ENCODE assay signal across 9 cellular contexts in the genomic region with DNA sequence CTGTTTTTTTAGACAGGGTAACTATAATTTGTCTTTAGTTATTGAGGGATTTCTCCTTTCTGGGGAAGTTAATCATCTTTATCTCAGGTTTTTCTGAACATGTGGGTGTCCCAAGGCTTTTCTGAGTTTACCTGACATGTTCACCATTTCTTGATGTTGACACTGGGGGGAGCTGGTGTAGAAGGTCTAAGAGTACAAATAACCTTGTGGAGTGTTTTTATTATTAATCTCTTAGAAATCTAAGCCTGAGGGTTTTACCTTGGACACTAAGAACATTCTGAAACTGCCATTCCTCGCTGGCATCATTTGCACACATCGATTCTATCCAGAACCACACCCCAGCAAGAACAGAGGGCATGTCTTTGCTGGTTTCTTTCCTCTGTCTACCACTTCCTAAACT. TPM values are rescaled to one million over a fixed set of nuclear protein-coding genes. Genes with fewer than 3 reads are reported as not detected.
DNase-seq lines count a peak whose midpoint lies in the region; ATAC-seq, FAIRE-seq and TF ChIP-seq lines count a peak whose summit lies in the region.
"Had no signal": no experiment of that assay in that cellular context is flagged by ENCODE, and none has a peak within 500 bp of the region (broad histone marks: within the 10 kb centered on the region; RNA-seq: fewer than 3 reads in every experiment).

No MANE protein-coding gene starts in this region.

- FAIRE-seq in endothelial cell of umbilical vein (lab: Jason Lieb, UNC), result peak; percentile 82
- FAIRE-seq: A204.1 had no signal

- no peak overlapping the region for H3K4me2 ChIP-seq in endothelial cell of umbilical vein (ENCODE audit: insufficient read depth, low read length)

- POLR2A ChIA-PET in endothelial cell of umbilical vein (lab: Charles Lee), result interaction anchor here (0.5 to 2.0 kb wide), 4 partner anchors 9 to 47 kb away, joined by 3 to 7 read pairs (median 4); a partner anchor contains a TSS

- H3K4me3 ChIP-seq in endothelial cell of umbilical vein (replicated peaks in 1 of 3; ENCODE audit: insufficient read depth in 1 of 3, low read depth in 1 of 3, low read length in 3 of 3), result no peak overlapping the region

- ATAC-seq in GM18498 (IDR thresholded peaks at IDR 0.05; ENCODE audit: unreplicated experiment) (no peak), GM21447 (IDR thresholded peaks at IDR 0.05; ENCODE audit: unreplicated experiment) (no peak)

- no peak overlapping the region for H3K9ac ChIP-seq in endothelial cell of umbilical vein (replicated peaks; ENCODE audit: extremely low read depth, insufficient read depth, low read length)

- peak; percentile 27 to 41 for TF ChIP-seq CTCF in endothelial cell of umbilical vein (IDR thresholded peaks at IDR 0.05; ENCODE audit: extremely low read depth in 1 of 2, insufficient read depth in 1 of 2, low read depth in 1 of 2, low read length in 2 of 2)

- no peaks in the 10 kb centered on the region for H3K9me1 ChIP-seq in endothelial cell of umbilical vein (replicated peaks; ENCODE audit: control insufficient read depth, extremely low read depth, insufficient read depth, low read length)

- peaks cover 24 to 53% of the 10 kb centered on the region in 2 experiments for H3K36me3 ChIP-seq in endothelial cell of umbilical vein (ENCODE audit: control insufficient read depth in 2 of 2, extremely low read depth in 1 of 2, insufficient read depth in 2 of 2, low read length in 2 of 2)

- H3K4me1 ChIP-seq in endothelial cell of umbilical vein (ENCODE audit: control insufficient read depth, extremely low read depth, insufficient read depth, low read length), result peaks cover 29% of the 10 kb centered on the region

- CTCF ChIA-PET in endothelial cell of umbilical vein (lab: Charles Lee), result interaction anchor here (0.9 to 13.8 kb wide), 15 partner anchors 9 to 344 kb away, joined by 3 to 254 read pairs (median 3); a partner anchor contains a TSS

- DNase-seq in DMS53 (lab: John Stamatoyannopoulos, UW), result peak; percentile 32
- no peak for DNase-seq in DMS53 treated with DMSO at 0.1 percent for 48 hours (lab: John Stamatoyannopoulos, UW; ENCODE audit: unreplicated experiment)
- DNase-seq in NAMALWA (ENCODE audit: low spot score), result peak; percentile 52
- peak; percentile 66 for DNase-seq in endothelial cell of umbilical vein (ENCODE audit: low read depth, low spot score)
- peak; percentile 77 for DNase-seq in renal cortical epithelial cell (ENCODE audit: low read depth)
- no peak for DNase-seq in NCI-H2171 treated with DMSO at 0.1 percent for 48 hours (lab: John Stamatoyannopoulos, UW)

- H2AFZ ChIP-seq in endothelial cell of umbilical vein (ENCODE audit: low read depth, low read length), result no peak overlapping the region

- intact Hi-C loops in endothelial cell of umbilical vein (cut with micrococcal nuclease), result loop anchor here (1.0 kb wide), 3 partner anchors 18 to 113 kb away; no protein-coding TSS in a partner anchor

- no peaks in the 10 kb centered on the region for H4K20me1 ChIP-seq in endothelial cell of umbilical vein (replicated peaks; ENCODE audit: control insufficient read depth, extremely low read depth, insufficient read depth, low read length)

- dilution Hi-C loops in endothelial cell of umbilical vein (cut with MboI; ENCODE audit: extremely low pct_ligation_motif_present, low sequenced_read_pairs), result no loop called here

- H3K79me2 ChIP-seq in endothelial cell of umbilical vein (ENCODE audit: control insufficient read depth, insufficient read depth, low read length), result peaks cover 99% of the 10 kb centered on the region

- H3K9me3 ChIP-seq in endothelial cell of umbilical vein (replicated peaks; ENCODE audit: control insufficient read depth, insufficient read depth, low read length), result no peaks in the 10 kb centered on the region

- no peak for TF ChIP-seq POLR2A in endothelial cell of umbilical vein (IDR thresholded peaks at IDR 0.05; ENCODE audit: low read depth, low read length)

- H3K27me3 ChIP-seq in endothelial cell of umbilical vein (ENCODE audit: control insufficient read depth in 2 of 2, insufficient read depth in 2 of 2, low read length in 2 of 2), result no peaks in the 10 kb centered on the region

- no TSS peak for BruUV-seq in endothelial cell of umbilical vein (replicated peaks; lab: Mats Ljungman, UMichigan)

- peak overlapping the region; percentile 0 for H3K27ac ChIP-seq in endothelial cell of umbilical vein (ENCODE audit: insufficient read depth, low read depth, low read length)

TF ChIP-seq in endothelial cell of umbilical vein, 7 proteins besides CTCF, POLR2A, EP300 and RAD21:
- TF ChIP-seq POLR2AphosphoS5 (IDR thresholded peaks at IDR 0.05; ENCODE audit: insufficient read depth, low read depth, low read length) (no peak), GATA2 (IDR thresholded peaks at IDR 0.05; ENCODE audit: insufficient read depth, insufficient read length, low read depth, low read length) (no peak), EZH2 (IDR thresholded peaks at IDR 0.05; ENCODE audit: borderline replicate concordance, low read depth, low read length, severe bottlenecking) (no peak), FOS (IDR thresholded peaks at IDR 0.05; ENCODE audit: borderline replicate concordance, insufficient read depth, low read length) (no peak), JUN (IDR thresholded peaks at IDR 0.05; ENCODE audit: borderline replicate concordance, insufficient read depth, insufficient read length, low read depth) (no peak), MYC (IDR thresholded peaks at IDR 0.05; ENCODE audit: low read depth, low read length) (no peak)
- TF ChIP-seq, protein P1, sequence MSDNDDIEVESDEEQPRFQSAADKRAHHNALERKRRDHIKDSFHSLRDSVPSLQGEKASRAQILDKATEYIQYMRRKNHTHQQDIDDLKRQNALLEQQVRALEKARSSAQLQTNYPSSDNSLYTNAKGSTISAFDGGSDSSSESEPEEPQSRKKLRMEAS (IDR thresholded peaks at IDR 0.05; ENCODE audit: insufficient read depth, insufficient read length), result no peak

RNA-seq across cellular contexts. Expression of a gene that starts 15.6 kb away (rescaled TPM):
- total RNA-seq in endothelial cell of umbilical vein (1.4 and 2.1 TPM in 2 replicates), renal cortical epithelial cell (not detected in 2 replicates)
- 0.21 and 0.94 TPM in 2 replicates for polyA plus RNA-seq in endothelial cell of umbilical vein
- 0.12 TPM in 1 of 2 replicates, not detected in the other for polyA plus RNA-seq in endothelial cell of umbilical vein (2011; cell fraction: cytosol; rRNA removed)
- 0.36 and 0.84 TPM in 2 replicates for polyA plus RNA-seq in endothelial cell of umbilical vein (2011; cell fraction: nucleus; rRNA removed)
- polyA plus RNA-seq in endothelial cell of umbilical vein (2012), result 0.48 and 0.59 TPM in 2 replicates
- polyA minus RNA-seq in endothelial cell of umbilical vein, result not detected in 2 replicates
- polyA minus RNA-seq in endothelial cell of umbilical vein (2011; cell fraction: cytosol; rRNA and poly(A)+ RNA removed), result not detected
- polyA minus RNA-seq in endothelial cell of umbilical vein (2011; cell fraction: nucleus; rRNA and poly(A)+ RNA removed), result 2.5 and 9.7 TPM in 2 replicates

RNA-seq across cellular contexts. Expression of a gene that starts 20.0 kb away (rescaled TPM):
- total RNA-seq in endothelial cell of umbilical vein (1,084 and 1,141 TPM in 2 replicates), renal cortical epithelial cell (686 and 725 TPM in 2 replicates)
- 898 and 992 TPM in 2 replicates for polyA plus RNA-seq in endothelial cell of umbilical vein
- 1,189 and 1,210 TPM in 2 replicates for polyA plus RNA-seq in endothelial cell of umbilical vein (2011; cell fraction: cytosol; rRNA removed)
- 468 and 574 TPM in 2 replicates for polyA plus RNA-seq in endothelial cell of umbilical vein (2011; cell fraction: nucleus; rRNA removed)
- polyA plus RNA-seq in endothelial cell of umbilical vein (2012), result 1,678 and 2,079 TPM in 2 replicates
- 1,358 and 1,650 TPM in 2 replicates for polyA minus RNA-seq in endothelial cell of umbilical vein
- polyA minus RNA-seq in endothelial cell of umbilical vein (2011; cell fraction: cytosol; rRNA and poly(A)+ RNA removed), result 111 TPM
- polyA minus RNA-seq in endothelial cell of umbilical vein (2011; cell fraction: nucleus; rRNA and poly(A)+ RNA removed), result 286 and 554 TPM in 2 replicates

RNA-seq across cellular contexts. Expression of a gene that starts 58.1 kb away (rescaled TPM):
- total RNA-seq in endothelial cell of umbilical vein, result 20.8 and 23.1 TPM in 2 replicates
- polyA plus RNA-seq in endothelial cell of umbilical vein, result 14.9 and 18.0 TPM in 2 replicates
- polyA plus RNA-seq in endothelial cell of umbilical vein (2011; cell fraction: cytosol; rRNA removed), result 16.7 and 17.8 TPM in 2 replicates
- polyA plus RNA-seq in endothelial cell of umbilical vein (2011; cell fraction: nucleus; rRNA removed), result 22.7 and 32.5 TPM in 2 replicates
- 22.3 and 24.5 TPM in 2 replicates for polyA plus RNA-seq in endothelial cell of umbilical vein (2012)
- polyA minus RNA-seq in endothelial cell of umbilical vein, result 21.8 and 28.2 TPM in 2 replicates
- polyA minus RNA-seq in endothelial cell of umbilical vein (2011; cell fraction: cytosol; rRNA and poly(A)+ RNA removed), result 18.0 TPM
- 21.4 and 32.4 TPM in 2 replicates for polyA minus RNA-seq in endothelial cell of umbilical vein (2011; cell fraction: nucleus; rRNA and poly(A)+ RNA removed)
- total RNA-seq in renal cortical epithelial cell, result 57.1 and 64.3 TPM in 2 replicates

Comparison
In these comparisons a context has a peak if more than half of its experiments do, and no peak if none do; other contexts are left out.
1. DNase-seq: peak in DMS53 (single experiment), NAMALWA (single experiment), endothelial cell of umbilical vein (single experiment) and renal cortical epithelial cell (single experiment); none in DMS53 treated with DMSO at 0.1 percent for 48 hours (single experiment) and NCI-H2171 treated with DMSO at 0.1 percent for 48 hours (single experiment).